In genomic region chr9:95073042-95073607, GRCh38 we compare ENCODE assay signal across 13 cellular contexts.
DNase-seq lines count a peak whose midpoint lies in the region; ATAC-seq and TF ChIP-seq lines count a peak whose summit lies in the region.
"Had no signal": no experiment of that assay in that cellular context is flagged by ENCODE, and none has a peak within 500 bp of the region (broad histone marks: within the 10 kb centered on the region; RNA-seq: fewer than 3 reads in every experiment).

No MANE protein-coding gene starts in this region.

- intact Hi-C loops in left colon (cut with DNase I, micrococcal nuclease) (no loop called here), uterus (cut with DNase I; ENCODE audit: low total_unique reads) (no loop called here)
- intact Hi-C loops in activated naive CD4-positive, alpha-beta T cell treated with anti-CD3 and anti-CD28 coated beads for 36 hours (cut with micrococcal nuclease) = no loop called here

- no peak overlapping the region for H3K4me3 Mint-ChIP-seq in activated naive CD4-positive, alpha-beta T cell treated with anti-CD3 and anti-CD28 coated beads for 36 hours
- H3K4me3 Mint-ChIP-seq: activated T-cell treated with anti-CD3 and anti-CD28 coated beads, Interleukin-2, amount 50 U/mL, for 24 hours had no signal

- H3K27me3 Mint-ChIP-seq in activated naive CD4-positive, alpha-beta T cell treated with anti-CD3 and anti-CD28 coated beads for 36 hours (ENCODE audit: low read depth) = no peaks in the 10 kb centered on the region
- H3K27me3 Mint-ChIP-seq: activated T-cell treated with anti-CD3 and anti-CD28 coated beads, Interleukin-2, amount 50 U/mL, for 24 hours had no signal

- H3K9me3 ChIP-seq in uterus = no peaks in the 10 kb centered on the region
- H3K9me3 ChIP-seq: neutrophil had no signal

- CTCF ChIA-PET in activated naive CD4-positive, alpha-beta T cell treated with anti-CD3 and anti-CD28 coated beads for 36 hours (lab: Charles Lee) = no interaction called here

- H3K9me3 Mint-ChIP-seq in activated naive CD4-positive, alpha-beta T cell treated with anti-CD3 and anti-CD28 coated beads for 36 hours = no peaks in the 10 kb centered on the region
- H3K9me3 Mint-ChIP-seq: activated T-cell treated with anti-CD3 and anti-CD28 coated beads, Interleukin-2, amount 50 U/mL, for 24 hours had no signal

- peak in 1 of 4 experiments; percentile 5 for TF ChIP-seq CTCF in uterus (IDR thresholded peaks at IDR 0.05)

- H3K4me1 Mint-ChIP-seq in activated naive CD4-positive, alpha-beta T cell treated with anti-CD3 and anti-CD28 coated beads for 36 hours (ENCODE audit: low read depth) = no peaks in the 10 kb centered on the region

- H3K36me3 ChIP-seq in uterus = no peaks in the 10 kb centered on the region
- H3K36me3 ChIP-seq: neutrophil had no signal

- no peak overlapping the region for H3K27ac Mint-ChIP-seq in activated naive CD4-positive, alpha-beta T cell treated with anti-CD3 and anti-CD28 coated beads for 36 hours
- H3K27ac Mint-ChIP-seq: activated T-cell treated with anti-CD3 and anti-CD28 coated beads, Interleukin-2, amount 50 U/mL, for 24 hours had no signal

- H3K36me3 Mint-ChIP-seq in activated naive CD4-positive, alpha-beta T cell treated with anti-CD3 and anti-CD28 coated beads for 36 hours (ENCODE audit: low read depth) = no peaks in the 10 kb centered on the region

- DNase-seq in NCI-H82 (lab: John Stamatoyannopoulos, UW) = peak; percentile 6
- DNase-seq in NCI-H82 treated with DMSO at 0.1 percent for 48 hours (lab: John Stamatoyannopoulos, UW; ENCODE audit: unreplicated experiment) = no peak
- no peak for DNase-seq in left colon
- no peak for DNase-seq in uterus
- DNase-seq in AG08396 (ENCODE audit: low spot score) = no peak
- DNase-seq in activated naive CD4-positive, alpha-beta T cell treated with anti-CD3 and anti-CD28 coated beads for 36 hours = no peak
- no peak for DNase-seq in GDM1 (lab: John Stamatoyannopoulos, UW)
- DNase-seq: activated T-cell treated with anti-CD3 and anti-CD28 coated beads, Interleukin-2, amount 50 U/mL, for 24 hours; AML-193; MV-4-11; SHP77 treated with DMSO at 0.1 percent for 48 hours had no signal

- no peaks in the 10 kb centered on the region for H3K27me3 ChIP-seq in uterus
- H3K27me3 ChIP-seq: neutrophil had no signal

- peak; percentile 43 for ATAC-seq in left colon

- TF ChIP-seq POLR2A in uterus (IDR thresholded peaks at IDR 0.05) = no peak

- H3K4me3 ChIP-seq in uterus = no peak overlapping the region

- peak overlapping the region; percentile 31 for H3K27ac ChIP-seq in cingulate gyrus (ENCODE audit: low read depth, low read length)
- peak overlapping the region; percentile 38 to 96 for H3K27ac ChIP-seq in uterus
- H3K27ac ChIP-seq: neutrophil had no signal

- peaks cover 30% of the 10 kb centered on the region in 2 donors for H3K4me1 ChIP-seq in uterus
